Comparison of ENCODE assay signal across 3 cellular contexts in the genomic region with DNA sequence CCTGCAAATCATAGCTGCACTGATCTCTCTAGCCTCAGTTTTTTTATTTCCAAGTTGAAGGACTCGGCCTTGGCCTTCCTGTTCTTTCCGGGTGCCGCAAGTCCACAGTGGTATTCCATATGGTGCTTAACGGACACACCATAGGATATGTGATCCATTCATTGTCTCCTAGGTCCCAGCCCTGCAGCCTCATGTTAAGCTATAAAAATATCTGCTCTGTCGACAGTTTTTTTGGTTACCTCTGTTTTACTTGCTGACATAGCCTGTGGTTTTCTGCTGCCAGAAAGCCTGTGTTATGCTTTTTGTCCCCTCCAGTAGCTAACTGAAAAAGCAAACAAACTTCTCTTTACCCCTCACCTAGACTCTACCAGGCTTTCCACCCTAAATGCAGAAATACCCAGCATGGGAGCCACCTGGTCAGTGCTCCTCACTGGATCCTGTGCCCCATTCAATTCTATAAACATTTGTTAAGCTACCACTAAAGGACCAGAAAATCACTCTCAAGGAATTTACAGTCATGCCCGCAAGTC.
TF ChIP-seq lines count a peak whose summit lies in the region.

No MANE protein-coding gene starts in this region.

TF ChIP-seq in SK-N-SH, 30 proteins besides CTCF, POLR2A, EP300 and RAD21:
- TF ChIP-seq GABPA (IDR thresholded peaks at IDR 0.05; ENCODE audit: low read depth) (no peak), YY1 (IDR thresholded peaks at IDR 0.05; ENCODE audit: low read depth) (no peak), RFX5 (IDR thresholded peaks at IDR 0.05; ENCODE audit: low read length) (no peak), GATA2 (CRISPR knock-in tag; IDR thresholded peaks at IDR 0.05) (no peak), RXRA (IDR thresholded peaks at IDR 0.05; ENCODE audit: borderline replicate concordance, low read depth) (no peak), TEAD4 (IDR thresholded peaks at IDR 0.05; ENCODE audit: borderline replicate concordance, insufficient read depth) (no peak), NRF1 (IDR thresholded peaks at IDR 0.05; ENCODE audit: low read depth, low read length) (no peak), ELF1 (IDR thresholded peaks at IDR 0.05) (no peak), FOXM1 (IDR thresholded peaks at IDR 0.05; ENCODE audit: low read depth) (no peak), MXI1 (IDR thresholded peaks at IDR 0.05; ENCODE audit: low read depth, low read length) (no peak), TAF1 (IDR thresholded peaks at IDR 0.05; ENCODE audit: borderline replicate concordance, low read depth, low read length) (no peak), RCOR1 (IDR thresholded peaks at IDR 0.05; ENCODE audit: low read length) (no peak), EZH2phosphoT487 (IDR thresholded peaks at IDR 0.05; ENCODE audit: borderline replicate concordance, low read depth) (no peak), JUND (IDR thresholded peaks at IDR 0.05) (no peak)
- TF ChIP-seq, protein P1, sequence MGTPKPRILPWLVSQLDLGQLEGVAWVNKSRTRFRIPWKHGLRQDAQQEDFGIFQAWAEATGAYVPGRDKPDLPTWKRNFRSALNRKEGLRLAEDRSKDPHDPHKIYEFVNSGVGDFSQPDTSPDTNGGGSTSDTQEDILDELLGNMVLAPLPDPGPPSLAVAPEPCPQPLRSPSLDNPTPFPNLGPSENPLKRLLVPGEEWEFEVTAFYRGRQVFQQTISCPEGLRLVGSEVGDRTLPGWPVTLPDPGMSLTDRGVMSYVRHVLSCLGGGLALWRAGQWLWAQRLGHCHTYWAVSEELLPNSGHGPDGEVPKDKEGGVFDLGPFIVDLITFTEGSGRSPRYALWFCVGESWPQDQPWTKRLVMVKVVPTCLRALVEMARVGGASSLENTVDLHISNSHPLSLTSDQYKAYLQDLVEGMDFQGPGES (IDR thresholded peaks at IDR 0.05; ENCODE audit: low read depth, low read length), result no peak
- TF ChIP-seq, protein P2, sequence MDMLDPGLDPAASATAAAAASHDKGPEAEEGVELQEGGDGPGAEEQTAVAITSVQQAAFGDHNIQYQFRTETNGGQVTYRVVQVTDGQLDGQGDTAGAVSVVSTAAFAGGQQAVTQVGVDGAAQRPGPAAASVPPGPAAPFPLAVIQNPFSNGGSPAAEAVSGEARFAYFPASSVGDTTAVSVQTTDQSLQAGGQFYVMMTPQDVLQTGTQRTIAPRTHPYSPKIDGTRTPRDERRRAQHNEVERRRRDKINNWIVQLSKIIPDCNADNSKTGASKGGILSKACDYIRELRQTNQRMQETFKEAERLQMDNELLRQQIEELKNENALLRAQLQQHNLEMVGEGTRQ (IDR thresholded peaks at IDR 0.05; ENCODE audit: borderline replicate concordance, low read depth, low read length), result no peak
- TF ChIP-seq, protein P3, sequence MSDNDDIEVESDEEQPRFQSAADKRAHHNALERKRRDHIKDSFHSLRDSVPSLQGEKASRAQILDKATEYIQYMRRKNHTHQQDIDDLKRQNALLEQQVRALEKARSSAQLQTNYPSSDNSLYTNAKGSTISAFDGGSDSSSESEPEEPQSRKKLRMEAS (IDR thresholded peaks at IDR 0.05; ENCODE audit: low read depth), result no peak
- TF ChIP-seq, protein P4, sequence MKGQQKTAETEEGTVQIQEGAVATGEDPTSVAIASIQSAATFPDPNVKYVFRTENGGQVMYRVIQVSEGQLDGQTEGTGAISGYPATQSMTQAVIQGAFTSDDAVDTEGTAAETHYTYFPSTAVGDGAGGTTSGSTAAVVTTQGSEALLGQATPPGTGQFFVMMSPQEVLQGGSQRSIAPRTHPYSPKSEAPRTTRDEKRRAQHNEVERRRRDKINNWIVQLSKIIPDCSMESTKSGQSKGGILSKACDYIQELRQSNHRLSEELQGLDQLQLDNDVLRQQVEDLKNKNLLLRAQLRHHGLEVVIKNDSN (IDR thresholded peaks at IDR 0.05; ENCODE audit: borderline replicate concordance, low read depth), result no peak
TF ChIP-seq in SK-N-SH: peak in this region for 0.

TF ChIP-seq in SK-N-SH treated with all-trans-retinoic acid at 6 μM for 48 hours, 23 proteins besides CTCF, POLR2A, EP300 and RAD21:
- TF ChIP-seq ZC3H10 (CRISPR knock-in tag; IDR thresholded peaks at IDR 0.05) (no peak), TCF4 (CRISPR knock-in tag; IDR thresholded peaks at IDR 0.05; ENCODE audit: borderline replicate concordance) (no peak), SNAI2 (CRISPR knock-in tag; IDR thresholded peaks at IDR 0.05) (no peak), GLIS3 (CRISPR knock-in tag; IDR thresholded peaks at IDR 0.05) (no peak), ZFP30 (CRISPR knock-in tag; IDR thresholded peaks at IDR 0.05) (no peak), OSR1 (CRISPR knock-in tag; IDR thresholded peaks at IDR 0.05) (no peak), ESRRG (CRISPR knock-in tag; IDR thresholded peaks at IDR 0.05) (no peak), ZNF565 (CRISPR knock-in tag; conservative IDR thresholded peaks at IDR 0.05; ENCODE audit: low read depth) (no peak), ISL1 (CRISPR knock-in tag; IDR thresholded peaks at IDR 0.05) (no peak), BACH2 (CRISPR knock-in tag; IDR thresholded peaks at IDR 0.05; ENCODE audit: borderline replicate concordance) (no peak), TOX (CRISPR knock-in tag; IDR thresholded peaks at IDR 0.05; ENCODE audit: borderline replicate concordance) (no peak), PPARA (CRISPR knock-in tag; IDR thresholded peaks at IDR 0.05; ENCODE audit: borderline replicate concordance) (no peak), ARNTL (CRISPR knock-in tag; IDR thresholded peaks at IDR 0.05; ENCODE audit: borderline replicate concordance, low read depth) (no peak), CSDC2 (CRISPR knock-in tag; IDR thresholded peaks at IDR 0.05) (no peak), ZNF8 (CRISPR knock-in tag; IDR thresholded peaks at IDR 0.05) (no peak)
- TF ChIP-seq, protein P5, sequence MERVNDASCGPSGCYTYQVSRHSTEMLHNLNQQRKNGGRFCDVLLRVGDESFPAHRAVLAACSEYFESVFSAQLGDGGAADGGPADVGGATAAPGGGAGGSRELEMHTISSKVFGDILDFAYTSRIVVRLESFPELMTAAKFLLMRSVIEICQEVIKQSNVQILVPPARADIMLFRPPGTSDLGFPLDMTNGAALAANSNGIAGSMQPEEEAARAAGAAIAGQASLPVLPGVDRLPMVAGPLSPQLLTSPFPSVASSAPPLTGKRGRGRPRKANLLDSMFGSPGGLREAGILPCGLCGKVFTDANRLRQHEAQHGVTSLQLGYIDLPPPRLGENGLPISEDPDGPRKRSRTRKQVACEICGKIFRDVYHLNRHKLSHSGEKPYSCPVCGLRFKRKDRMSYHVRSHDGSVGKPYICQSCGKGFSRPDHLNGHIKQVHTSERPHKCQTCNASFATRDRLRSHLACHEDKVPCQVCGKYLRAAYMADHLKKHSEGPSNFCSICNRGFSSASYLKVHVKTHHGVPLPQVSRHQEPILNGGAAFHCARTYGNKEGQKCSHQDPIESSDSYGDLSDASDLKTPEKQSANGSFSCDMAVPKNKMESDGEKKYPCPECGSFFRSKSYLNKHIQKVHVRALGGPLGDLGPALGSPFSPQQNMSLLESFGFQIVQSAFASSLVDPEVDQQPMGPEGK (CRISPR knock-in tag; IDR thresholded peaks at IDR 0.05; ENCODE audit: borderline replicate concordance), result no peak
- TF ChIP-seq, protein P6, sequence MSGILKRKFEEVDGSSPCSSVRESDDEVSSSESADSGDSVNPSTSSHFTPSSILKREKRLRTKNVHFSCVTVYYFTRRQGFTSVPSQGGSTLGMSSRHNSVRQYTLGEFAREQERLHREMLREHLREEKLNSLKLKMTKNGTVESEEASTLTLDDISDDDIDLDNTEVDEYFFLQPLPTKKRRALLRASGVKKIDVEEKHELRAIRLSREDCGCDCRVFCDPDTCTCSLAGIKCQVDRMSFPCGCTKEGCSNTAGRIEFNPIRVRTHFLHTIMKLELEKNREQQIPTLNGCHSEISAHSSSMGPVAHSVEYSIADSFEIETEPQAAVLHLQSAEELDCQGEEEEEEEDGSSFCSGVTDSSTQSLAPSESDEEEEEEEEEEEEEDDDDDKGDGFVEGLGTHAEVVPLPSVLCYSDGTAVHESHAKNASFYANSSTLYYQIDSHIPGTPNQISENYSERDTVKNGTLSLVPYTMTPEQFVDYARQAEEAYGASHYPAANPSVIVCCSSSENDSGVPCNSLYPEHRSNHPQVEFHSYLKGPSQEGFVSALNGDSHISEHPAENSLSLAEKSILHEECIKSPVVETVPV (CRISPR knock-in tag; IDR thresholded peaks at IDR 0.05), result no peak
- TF ChIP-seq, protein P7, sequence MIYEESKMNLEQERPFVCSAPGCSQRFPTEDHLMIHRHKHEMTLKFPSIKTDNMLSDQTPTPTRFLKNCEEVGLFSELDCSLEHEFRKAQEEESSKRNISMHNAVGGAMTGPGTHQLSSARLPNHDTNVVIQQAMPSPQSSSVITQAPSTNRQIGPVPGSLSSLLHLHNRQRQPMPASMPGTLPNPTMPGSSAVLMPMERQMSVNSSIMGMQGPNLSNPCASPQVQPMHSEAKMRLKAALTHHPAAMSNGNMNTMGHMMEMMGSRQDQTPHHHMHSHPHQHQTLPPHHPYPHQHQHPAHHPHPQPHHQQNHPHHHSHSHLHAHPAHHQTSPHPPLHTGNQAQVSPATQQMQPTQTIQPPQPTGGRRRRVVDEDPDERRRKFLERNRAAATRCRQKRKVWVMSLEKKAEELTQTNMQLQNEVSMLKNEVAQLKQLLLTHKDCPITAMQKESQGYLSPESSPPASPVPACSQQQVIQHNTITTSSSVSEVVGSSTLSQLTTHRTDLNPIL (CRISPR knock-in tag; IDR thresholded peaks at IDR 0.05; ENCODE audit: low read depth), result no peak

TF ChIP-seq in WTC11, 78 proteins besides CTCF, POLR2A, EP300 and RAD21:
- TF ChIP-seq, protein P8, sequence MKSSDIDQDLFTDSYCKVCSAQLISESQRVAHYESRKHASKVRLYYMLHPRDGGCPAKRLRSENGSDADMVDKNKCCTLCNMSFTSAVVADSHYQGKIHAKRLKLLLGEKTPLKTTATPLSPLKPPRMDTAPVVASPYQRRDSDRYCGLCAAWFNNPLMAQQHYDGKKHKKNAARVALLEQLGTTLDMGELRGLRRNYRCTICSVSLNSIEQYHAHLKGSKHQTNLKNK (CRISPR knock-in tag; IDR thresholded peaks at IDR 0.05), result no peak
- TF ChIP-seq NR2C2 (CRISPR knock-in tag; IDR thresholded peaks at IDR 0.05) (no peak), ZNF121 (CRISPR knock-in tag; IDR thresholded peaks at IDR 0.05) (no peak), TP53 (CRISPR knock-in tag; IDR thresholded peaks at IDR 0.05) (no peak), FOXJ3 (CRISPR knock-in tag; IDR thresholded peaks at IDR 0.05; ENCODE audit: borderline replicate concordance) (no peak)
- TF ChIP-seq, protein P9, sequence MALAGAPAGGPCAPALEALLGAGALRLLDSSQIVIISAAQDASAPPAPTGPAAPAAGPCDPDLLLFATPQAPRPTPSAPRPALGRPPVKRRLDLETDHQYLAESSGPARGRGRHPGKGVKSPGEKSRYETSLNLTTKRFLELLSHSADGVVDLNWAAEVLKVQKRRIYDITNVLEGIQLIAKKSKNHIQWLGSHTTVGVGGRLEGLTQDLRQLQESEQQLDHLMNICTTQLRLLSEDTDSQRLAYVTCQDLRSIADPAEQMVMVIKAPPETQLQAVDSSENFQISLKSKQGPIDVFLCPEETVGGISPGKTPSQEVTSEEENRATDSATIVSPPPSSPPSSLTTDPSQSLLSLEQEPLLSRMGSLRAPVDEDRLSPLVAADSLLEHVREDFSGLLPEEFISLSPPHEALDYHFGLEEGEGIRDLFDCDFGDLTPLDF (CRISPR knock-in tag; IDR thresholded peaks at IDR 0.05), result no peak
- TF ChIP-seq, protein P10, sequence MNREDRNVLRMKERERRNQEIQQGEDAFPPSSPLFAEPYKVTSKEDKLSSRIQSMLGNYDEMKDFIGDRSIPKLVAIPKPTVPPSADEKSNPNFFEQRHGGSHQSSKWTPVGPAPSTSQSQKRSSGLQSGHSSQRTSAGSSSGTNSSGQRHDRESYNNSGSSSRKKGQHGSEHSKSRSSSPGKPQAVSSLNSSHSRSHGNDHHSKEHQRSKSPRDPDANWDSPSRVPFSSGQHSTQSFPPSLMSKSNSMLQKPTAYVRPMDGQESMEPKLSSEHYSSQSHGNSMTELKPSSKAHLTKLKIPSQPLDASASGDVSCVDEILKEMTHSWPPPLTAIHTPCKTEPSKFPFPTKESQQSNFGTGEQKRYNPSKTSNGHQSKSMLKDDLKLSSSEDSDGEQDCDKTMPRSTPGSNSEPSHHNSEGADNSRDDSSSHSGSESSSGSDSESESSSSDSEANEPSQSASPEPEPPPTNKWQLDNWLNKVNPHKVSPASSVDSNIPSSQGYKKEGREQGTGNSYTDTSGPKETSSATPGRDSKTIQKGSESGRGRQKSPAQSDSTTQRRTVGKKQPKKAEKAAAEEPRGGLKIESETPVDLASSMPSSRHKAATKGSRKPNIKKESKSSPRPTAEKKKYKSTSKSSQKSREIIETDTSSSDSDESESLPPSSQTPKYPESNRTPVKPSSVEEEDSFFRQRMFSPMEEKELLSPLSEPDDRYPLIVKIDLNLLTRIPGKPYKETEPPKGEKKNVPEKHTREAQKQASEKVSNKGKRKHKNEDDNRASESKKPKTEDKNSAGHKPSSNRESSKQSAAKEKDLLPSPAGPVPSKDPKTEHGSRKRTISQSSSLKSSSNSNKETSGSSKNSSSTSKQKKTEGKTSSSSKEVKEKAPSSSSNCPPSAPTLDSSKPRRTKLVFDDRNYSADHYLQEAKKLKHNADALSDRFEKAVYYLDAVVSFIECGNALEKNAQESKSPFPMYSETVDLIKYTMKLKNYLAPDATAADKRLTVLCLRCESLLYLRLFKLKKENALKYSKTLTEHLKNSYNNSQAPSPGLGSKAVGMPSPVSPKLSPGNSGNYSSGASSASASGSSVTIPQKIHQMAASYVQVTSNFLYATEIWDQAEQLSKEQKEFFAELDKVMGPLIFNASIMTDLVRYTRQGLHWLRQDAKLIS (CRISPR knock-in tag; IDR thresholded peaks at IDR 0.05; ENCODE audit: borderline replicate concordance), result no peak
